In the genomic region with DNA sequence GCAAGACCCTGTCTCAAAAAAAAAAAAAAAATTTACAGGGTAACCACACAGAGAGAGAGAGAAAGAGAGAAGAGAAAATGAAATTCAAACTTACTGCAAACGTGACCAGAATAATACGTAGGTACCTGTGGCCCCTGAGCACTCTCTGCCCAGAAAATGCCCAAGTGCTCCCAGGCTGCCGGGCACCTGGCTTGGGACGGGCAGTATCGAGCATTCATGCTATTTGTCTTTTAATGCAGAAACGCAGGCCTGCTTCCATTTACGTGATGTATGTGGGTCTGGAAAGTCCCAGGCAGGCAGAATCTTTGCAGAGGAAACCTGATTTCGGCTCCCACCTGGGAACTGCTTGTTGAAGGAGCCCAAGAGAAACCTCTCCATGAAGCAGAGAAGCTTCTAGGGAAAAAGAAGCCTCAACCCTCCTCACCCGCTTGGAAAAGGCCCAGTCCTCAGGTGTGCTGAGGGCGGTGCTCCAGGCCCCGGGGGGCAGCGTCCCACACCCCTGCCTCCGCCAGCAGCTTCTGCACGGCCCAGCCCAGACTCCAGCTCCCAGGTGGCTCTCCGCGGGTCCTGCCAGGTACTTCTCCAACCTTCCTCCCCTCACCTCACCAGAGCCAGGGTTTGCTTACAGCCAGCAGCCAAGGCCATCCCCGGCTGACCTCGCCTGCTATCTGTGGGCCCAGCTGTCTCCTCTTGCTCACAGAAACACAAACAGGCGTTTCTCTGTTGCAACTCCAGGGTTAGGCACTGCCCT, we compare ENCODE assay signal across 1 cellular context.
TF ChIP-seq lines count a peak whose summit lies in the region.

No MANE protein-coding gene starts in this region.

TF ChIP-seq in HepG2, 621 proteins besides CTCF, POLR2A, EP300 and RAD21 (continued from another document and continues in another):
- TF ChIP-seq SOX6 (IDR thresholded peaks at IDR 0.05), result no peak
- peak; percentile 68 for TF ChIP-seq SOX6 (CRISPR knock-in tag; IDR thresholded peaks at IDR 0.05)
- peak; percentile 83 for TF ChIP-seq ZFX (CRISPR knock-in tag; IDR thresholded peaks at IDR 0.05; ENCODE audit: low read depth)
- TF ChIP-seq LCORL (IDR thresholded peaks at IDR 0.05), result no peak
- TF ChIP-seq LCORL (CRISPR knock-in tag; IDR thresholded peaks at IDR 0.05), result peak; percentile 90
- no peak for TF ChIP-seq STAT6 (CRISPR knock-in tag; IDR thresholded peaks at IDR 0.05; ENCODE audit: borderline replicate concordance)
- peak; percentile 60; the same call in 1 of the 2 replicates for TF ChIP-seq DPF2 (CRISPR knock-in tag; IDR thresholded peaks at IDR 0.05; ENCODE audit: borderline replicate concordance, low read depth)
- no peak for TF ChIP-seq NONO (IDR thresholded peaks at IDR 0.05)
- TF ChIP-seq NONO (CRISPR knock-in tag; conservative IDR thresholded peaks at IDR 0.05), result 0 out of 2 replicates have a peak, but pooled peaks have one; percentile 53
- TF ChIP-seq RBAK (CRISPR knock-in tag; IDR thresholded peaks at IDR 0.05), result peak; percentile 86
- TF ChIP-seq ELF3 (CRISPR knock-in tag; IDR thresholded peaks at IDR 0.05), result 0 out of 2 replicates have a peak, but pooled peaks have one; percentile 23
- 0 out of 2 replicates have a peak, but pooled peaks have one; percentile 23 for TF ChIP-seq KDM4B (CRISPR knock-in tag; IDR thresholded peaks at IDR 0.05)
- no peak for TF ChIP-seq ZSCAN20 (CRISPR knock-in tag; IDR thresholded peaks at IDR 0.05; ENCODE audit: borderline replicate concordance)
- TF ChIP-seq FOXO1 (CRISPR knock-in tag; IDR thresholded peaks at IDR 0.05), result peak; percentile 82
- TF ChIP-seq TEAD3 (CRISPR knock-in tag; optimal IDR thresholded peaks at IDR 0.05; ENCODE audit: borderline replicate concordance), result peak; percentile 55
- TF ChIP-seq SNAPC2 (CRISPR knock-in tag; IDR thresholded peaks at IDR 0.05), result no peak
- peak; percentile 92; the same call in 1 of the 2 replicates for TF ChIP-seq THRA (CRISPR knock-in tag; IDR thresholded peaks at IDR 0.05; ENCODE audit: borderline replicate concordance)
- TF ChIP-seq, protein P1, sequence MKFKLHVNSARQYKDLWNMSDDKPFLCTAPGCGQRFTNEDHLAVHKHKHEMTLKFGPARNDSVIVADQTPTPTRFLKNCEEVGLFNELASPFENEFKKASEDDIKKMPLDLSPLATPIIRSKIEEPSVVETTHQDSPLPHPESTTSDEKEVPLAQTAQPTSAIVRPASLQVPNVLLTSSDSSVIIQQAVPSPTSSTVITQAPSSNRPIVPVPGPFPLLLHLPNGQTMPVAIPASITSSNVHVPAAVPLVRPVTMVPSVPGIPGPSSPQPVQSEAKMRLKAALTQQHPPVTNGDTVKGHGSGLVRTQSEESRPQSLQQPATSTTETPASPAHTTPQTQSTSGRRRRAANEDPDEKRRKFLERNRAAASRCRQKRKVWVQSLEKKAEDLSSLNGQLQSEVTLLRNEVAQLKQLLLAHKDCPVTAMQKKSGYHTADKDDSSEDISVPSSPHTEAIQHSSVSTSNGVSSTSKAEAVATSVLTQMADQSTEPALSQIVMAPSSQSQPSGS (CRISPR knock-in tag; IDR thresholded peaks at IDR 0.05), result peak; percentile 32; the same call in 1 of the 2 replicates
- TF ChIP-seq KDM2A (CRISPR knock-in tag; IDR thresholded peaks at IDR 0.05; ENCODE audit: borderline replicate concordance, low read depth), result peak; percentile 54; the same call in 1 of the 2 replicates
- TF ChIP-seq, protein P2, sequence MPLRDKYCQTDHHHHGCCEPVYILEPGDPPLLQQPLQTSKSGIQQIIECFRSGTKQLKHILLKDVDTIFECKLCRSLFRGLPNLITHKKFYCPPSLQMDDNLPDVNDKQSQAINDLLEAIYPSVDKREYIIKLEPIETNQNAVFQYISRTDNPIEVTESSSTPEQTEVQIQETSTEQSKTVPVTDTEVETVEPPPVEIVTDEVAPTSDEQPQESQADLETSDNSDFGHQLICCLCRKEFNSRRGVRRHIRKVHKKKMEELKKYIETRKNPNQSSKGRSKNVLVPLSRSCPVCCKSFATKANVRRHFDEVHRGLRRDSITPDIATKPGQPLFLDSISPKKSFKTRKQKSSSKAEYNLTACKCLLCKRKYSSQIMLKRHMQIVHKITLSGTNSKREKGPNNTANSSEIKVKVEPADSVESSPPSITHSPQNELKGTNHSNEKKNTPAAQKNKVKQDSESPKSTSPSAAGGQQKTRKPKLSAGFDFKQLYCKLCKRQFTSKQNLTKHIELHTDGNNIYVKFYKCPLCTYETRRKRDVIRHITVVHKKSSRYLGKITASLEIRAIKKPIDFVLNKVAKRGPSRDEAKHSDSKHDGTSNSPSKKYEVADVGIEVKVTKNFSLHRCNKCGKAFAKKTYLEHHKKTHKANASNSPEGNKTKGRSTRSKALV (CRISPR knock-in tag; IDR thresholded peaks at IDR 0.05), result peak; percentile 49; the same call in 1 of the 2 replicates
- TF ChIP-seq, protein P3, sequence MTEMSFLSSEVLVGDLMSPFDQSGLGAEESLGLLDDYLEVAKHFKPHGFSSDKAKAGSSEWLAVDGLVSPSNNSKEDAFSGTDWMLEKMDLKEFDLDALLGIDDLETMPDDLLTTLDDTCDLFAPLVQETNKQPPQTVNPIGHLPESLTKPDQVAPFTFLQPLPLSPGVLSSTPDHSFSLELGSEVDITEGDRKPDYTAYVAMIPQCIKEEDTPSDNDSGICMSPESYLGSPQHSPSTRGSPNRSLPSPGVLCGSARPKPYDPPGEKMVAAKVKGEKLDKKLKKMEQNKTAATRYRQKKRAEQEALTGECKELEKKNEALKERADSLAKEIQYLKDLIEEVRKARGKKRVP (CRISPR knock-in tag; IDR thresholded peaks at IDR 0.05), result 0 out of 4 replicates have a peak, but pooled peaks of 1 of the 2 experiments have one; percentile 27
- TF ChIP-seq PBX2 (CRISPR knock-in tag; IDR thresholded peaks at IDR 0.05), result no peak
- TF ChIP-seq ZBTB33 (CRISPR knock-in tag; IDR thresholded peaks at IDR 0.05), result peak; percentile 46; the same call in 1 of the 2 replicates
- 0 out of 2 replicates have a peak, but pooled peaks have one; percentile 24 for TF ChIP-seq ZFP90 (CRISPR knock-in tag; IDR thresholded peaks at IDR 0.05; ENCODE audit: borderline replicate concordance)
- peak; percentile 72 for TF ChIP-seq ZNF331 (CRISPR knock-in tag; IDR thresholded peaks at IDR 0.05)
- TF ChIP-seq NCOA2 (CRISPR knock-in tag; IDR thresholded peaks at IDR 0.05), result peak; percentile 66
- TF ChIP-seq ZNF562 (CRISPR knock-in tag; IDR thresholded peaks at IDR 0.05; ENCODE audit: borderline replicate concordance), result no peak
- TF ChIP-seq MYC (CRISPR knock-in tag; IDR thresholded peaks at IDR 0.05; ENCODE audit: borderline replicate concordance), result 0 out of 2 replicates have a peak, but pooled peaks have one; percentile 48
- TF ChIP-seq SIN3A (IDR thresholded peaks at IDR 0.05; ENCODE audit: borderline replicate concordance, low read depth, low read length), result peak; percentile 67; the same call in 1 of the 2 replicates
- TF ChIP-seq PATZ1 (CRISPR knock-in tag; IDR thresholded peaks at IDR 0.05), result peak; percentile 60; the same call in 1 of the 2 replicates
- TF ChIP-seq MTA1 (CRISPR knock-in tag; IDR thresholded peaks at IDR 0.05; ENCODE audit: borderline replicate concordance), result 0 out of 2 replicates have a peak, but pooled peaks have one; percentile 41
- TF ChIP-seq ARID2 (CRISPR knock-in tag; IDR thresholded peaks at IDR 0.05; ENCODE audit: borderline replicate concordance), result no peak
- TF ChIP-seq CEBPG (CRISPR knock-in tag; IDR thresholded peaks at IDR 0.05), result peak; percentile 77
- TF ChIP-seq SMC3 (IDR thresholded peaks at IDR 0.05; ENCODE audit: low read length), result peak; percentile 29; the same call in 1 of the 2 replicates
- TF ChIP-seq GATAD2A (CRISPR knock-in tag; IDR thresholded peaks at IDR 0.05), result peak; percentile 63
- TF ChIP-seq, protein P4, sequence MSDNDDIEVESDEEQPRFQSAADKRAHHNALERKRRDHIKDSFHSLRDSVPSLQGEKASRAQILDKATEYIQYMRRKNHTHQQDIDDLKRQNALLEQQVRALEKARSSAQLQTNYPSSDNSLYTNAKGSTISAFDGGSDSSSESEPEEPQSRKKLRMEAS (IDR thresholded peaks at IDR 0.05), result peak; percentile 57
- TF ChIP-seq GABPB1 (CRISPR knock-in tag; IDR thresholded peaks at IDR 0.05), result peak; percentile 36; the same call in 1 of the 2 replicates
- TF ChIP-seq KAT2B (IDR thresholded peaks at IDR 0.05; ENCODE audit: borderline replicate concordance, low read depth, low read length), result no peak
- TF ChIP-seq NR2F2 (IDR thresholded peaks at IDR 0.05; ENCODE audit: borderline replicate concordance, low read depth), result 0 out of 2 replicates have a peak, but pooled peaks have one; percentile 37
- 0 out of 2 replicates have a peak, but pooled peaks have one; percentile 37 for TF ChIP-seq HIVEP1 (CRISPR knock-in tag; IDR thresholded peaks at IDR 0.05)
- TF ChIP-seq RXRA (CRISPR knock-in tag; IDR thresholded peaks at IDR 0.05), result peak; percentile 95
- TF ChIP-seq ZBTB43 (CRISPR knock-in tag; conservative IDR thresholded peaks at IDR 0.05), result 0 out of 2 replicates have a peak, but pooled peaks have one; percentile 29
- peak; percentile 58; the same call in 1 of the 2 replicates for TF ChIP-seq ZMYM3 (CRISPR knock-in tag; IDR thresholded peaks at IDR 0.05)
- TF ChIP-seq ZNF292 (CRISPR knock-in tag; IDR thresholded peaks at IDR 0.05; ENCODE audit: borderline replicate concordance, low read depth), result peak; percentile 93; the same call in 1 of the 2 replicates
- TF ChIP-seq ZBTB38 (CRISPR knock-in tag; IDR thresholded peaks at IDR 0.05), result peak; percentile 56; the same call in 1 of the 2 replicates
